37 cellular contexts compared by ENCODE assay signal in genomic region chr15:89542369-89542768, GRCh38. TPM values are rescaled to one million over a fixed set of nuclear protein-coding genes. Genes with fewer than 3 reads are reported as not detected.
"Had no signal": no experiment of that assay in that cellular context is flagged by ENCODE, and none has a peak within 500 bp of the region (broad histone marks: within the 10 kb centered on the region; RNA-seq: fewer than 3 reads in every experiment).

No MANE protein-coding gene starts in this region.

- H3K27ac Mint-ChIP-seq: activated CD4-positive, alpha-beta memory T cell treated with anti-CD3 and anti-CD28 coated beads, Interleukin-2, amount 10 ng/mL, durations not matched to agents 7 days and 5 days; activated CD8-positive, alpha-beta memory T cell treated with anti-CD3 and anti-CD28 coated beads, Interleukin-2, amount 10 ng/mL, durations not matched to agents 7 days and 5 days; activated naive CD4-positive, alpha-beta T cell treated with anti-CD3 and anti-CD28 coated beads, Interleukin-2, amount 10 ng/mL, durations not matched to agents 7 days and 5 days; activated naive CD8-positive, alpha-beta T cell; activated naive CD8-positive, alpha-beta T cell treated with anti-CD3 and anti-CD28 coated beads, Interleukin-2, amount 50 U/mL, for 24 hours had no signal

- DNase-seq: activated CD4-positive, alpha-beta memory T cell treated with anti-CD3 and anti-CD28 coated beads, Interleukin-2, amount 10 ng/mL, durations not matched to agents 7 days and 5 days; activated CD4-positive, alpha-beta T cell treated with anti-CD3 and anti-CD28 coated beads for 1 hour; activated CD4-positive, alpha-beta T cell treated with anti-CD3 and anti-CD28 coated beads for 48 hours; activated CD4-positive, CD25-positive, alpha-beta regulatory T cell; activated CD8-positive, alpha-beta memory T cell treated with anti-CD3 and anti-CD28 coated beads for 24 hours; activated CD8-positive, alpha-beta memory T cell treated with anti-CD3 and anti-CD28 coated beads, Interleukin-2, amount 10 ng/mL, durations not matched to agents 7 days and 5 days; activated CD8-positive, alpha-beta memory T cell treated with anti-CD3 and anti-CD28 coated beads, Interleukin-2, amount 50 U/mL, for 48 hours; activated effector memory CD4-positive, alpha-beta T cell treated with Interleukin-2 at 50 U/mL for 16 hours; activated naive CD4-positive, alpha-beta T cell treated with anti-CD3 and anti-CD28 coated beads, Interleukin-2, amount 10 ng/mL, durations not matched to agents 7 days and 5 days; activated naive CD8-positive, alpha-beta T cell treated with anti-CD3 and anti-CD28 coated beads, Interleukin-2, amount 50 U/mL, for 24 hours; activated T-cell treated with anti-CD3 and anti-CD28 coated beads, Interleukin-2, amount 50 U/mL, for 48 hours; amniotic stem cell; MM.1S; MV-4-11; NCI-H1092; NCI-H1417; NCI-H146; NCI-H187; NCI-H2029 treated with DMSO at 0.1 percent for 48 hours; NCI-H2107; NCI-H2171; NCI-H510A; NCI-H526; NCI-H748 treated with DMSO at 0.1 percent for 48 hours; PC-9; Right ventricle myocardium superior; T1000; WERI-Rb-1 had no signal

- H3K4me1 Mint-ChIP-seq: activated CD4-positive, alpha-beta memory T cell treated with anti-CD3 and anti-CD28 coated beads, Interleukin-2, amount 10 ng/mL, durations not matched to agents 7 days and 5 days; activated CD8-positive, alpha-beta memory T cell treated with anti-CD3 and anti-CD28 coated beads, Interleukin-2, amount 10 ng/mL, durations not matched to agents 7 days and 5 days; activated naive CD4-positive, alpha-beta T cell treated with anti-CD3 and anti-CD28 coated beads, Interleukin-2, amount 10 ng/mL, durations not matched to agents 7 days and 5 days; activated naive CD8-positive, alpha-beta T cell treated with anti-CD3 and anti-CD28 coated beads, Interleukin-2, amount 50 U/mL, for 24 hours had no signal

- H3K9ac ChIP-seq: KMS-11 had no signal

- H3K27me3 ChIP-seq: ascending aorta had no signal

- H2AFZ ChIP-seq: PC-9 had no signal

- H3K4me3 ChIP-seq: ascending aorta, PC-9 had no signal

- H3K4me2 ChIP-seq: KMS-11, PC-9 had no signal

- H3K36me3 ChIP-seq: ascending aorta, WERI-Rb-1 had no signal

- FAIRE-seq: RCC 7860 had no signal

- H3K27ac ChIP-seq: ascending aorta, KMS-11, PC-9, RWPE1, WERI-Rb-1 had no signal

- H3K4me1 ChIP-seq: ascending aorta had no signal

- H3K4me3 Mint-ChIP-seq: activated CD4-positive, alpha-beta memory T cell treated with anti-CD3 and anti-CD28 coated beads, Interleukin-2, amount 10 ng/mL, durations not matched to agents 7 days and 5 days; activated CD8-positive, alpha-beta memory T cell treated with anti-CD3 and anti-CD28 coated beads, Interleukin-2, amount 10 ng/mL, durations not matched to agents 7 days and 5 days; activated naive CD4-positive, alpha-beta T cell treated with anti-CD3 and anti-CD28 coated beads, Interleukin-2, amount 10 ng/mL, durations not matched to agents 7 days and 5 days; activated naive CD8-positive, alpha-beta T cell; activated naive CD8-positive, alpha-beta T cell treated with anti-CD3 and anti-CD28 coated beads, Interleukin-2, amount 50 U/mL, for 24 hours had no signal

- ATAC-seq: activated CD8-positive, alpha-beta memory T cell treated with anti-CD3 and anti-CD28 coated beads, Interleukin-2, amount 10 ng/mL, durations not matched to agents 7 days and 5 days; activated naive CD8-positive, alpha-beta T cell treated with anti-CD3 and anti-CD28 coated beads, Interleukin-2, amount 50 U/mL, for 24 hours had no signal

- H3K36me3 Mint-ChIP-seq: activated naive CD8-positive, alpha-beta T cell had no signal

RNA-seq across cellular contexts. Expression of gene TICRR, which starts 32.9 kb away (rescaled TPM):
- total RNA-seq: ascending aorta had no signal

RNA-seq across cellular contexts. Expression of gene RHCG, which starts 46.0 kb away (rescaled TPM):
- total RNA-seq: activated CD4-positive, alpha-beta memory T cell treated with anti-CD3 and anti-CD28 coated beads, Interleukin-2, amount 10 ng/mL, durations not matched to agents 7 days and 5 days; activated CD8-positive, alpha-beta memory T cell treated with anti-CD3 and anti-CD28 coated beads, Interleukin-2, amount 10 ng/mL, durations not matched to agents 7 days and 5 days; LHCN-M2; OCI-LY7; Right ventricle myocardium superior; T-helper 1 cell treated with Interleukin-12 subunit alpha and Interleukin-12 subunit beta and Interleukin-4 antibody, amounts not matched to agents 30 ng/mL and 1 ng/mL, for 36 hours; T-helper 2 cell treated with Interferon-gamma antibody and Interleukin-4, amounts not matched to agents 100 ng/mL and 5 ng/mL, for 36 hours had no signal
